Comparison of ENCODE assay signal across 1 cellular context in genomic region chr11:120547871-120548681, GRCh38.
A peak's percentile ranks its signal among the peaks of the same experiment; 100 is the strongest.
TF ChIP-seq lines count a peak whose summit lies in the region.

No MANE protein-coding gene starts in this region.

TF ChIP-seq in HEK293, 187 proteins besides CTCF, POLR2A, EP300 and RAD21 (continued from another document):
- TF ChIP-seq PRDM1 (tag by site-specific recombination; IDR thresholded peaks at IDR 0.05) (no peak), ZIC2 (tag by site-specific recombination; IDR thresholded peaks at IDR 0.05) (peak; percentile 76), ZNF585B (tag by site-specific recombination; IDR thresholded peaks at IDR 0.05) (no peak), ZNF121 (tag by site-specific recombination; IDR thresholded peaks at IDR 0.05) (no peak), PRDM10 (tag by site-specific recombination; IDR thresholded peaks at IDR 0.05) (peak; percentile 60), ZNF292 (tag by site-specific recombination; IDR thresholded peaks at IDR 0.05; ENCODE audit: borderline replicate concordance, low read depth) (no peak), GLI4 (tag by site-specific recombination; IDR thresholded peaks at IDR 0.05) (no peak), ZBTB26 (tag by site-specific recombination; optimal IDR thresholded peaks at IDR 0.05) (no peak), ZNF2 (tag by site-specific recombination; IDR thresholded peaks at IDR 0.05) (no peak), ZNF404 (tag by site-specific recombination; IDR thresholded peaks at IDR 0.05) (no peak), EGR2 (tag by site-specific recombination; IDR thresholded peaks at IDR 0.05; ENCODE audit: low read depth) (peak; percentile 42), ZNF335 (tag by site-specific recombination; conservative IDR thresholded peaks at IDR 0.05) (peak; percentile 85), HIC1 (tag by site-specific recombination; IDR thresholded peaks at IDR 0.05) (no peak), REST (tag by site-specific recombination; IDR thresholded peaks at IDR 0.05) (peak; percentile 61; the same call in 1 of the 2 replicates), ZBTB44 (tag by site-specific recombination; IDR thresholded peaks at IDR 0.05) (peak; percentile 70), ZNF184 (tag by site-specific recombination; IDR thresholded peaks at IDR 0.05) (no peak), ZNF621 (tag by site-specific recombination; IDR thresholded peaks at IDR 0.05) (no peak), SP3 (tag by site-specific recombination; IDR thresholded peaks at IDR 0.05) (peak; percentile 43), PATZ1 (tag by site-specific recombination; IDR thresholded peaks at IDR 0.05) (peak; percentile 43), SETDB1 (IDR thresholded peaks at IDR 0.05; ENCODE audit: insufficient read length, low read length) (no peak), KLF17 (tag by site-specific recombination; IDR thresholded peaks at IDR 0.05) (0 out of 2 replicates have a peak, but pooled peaks have one; percentile 42), ZSCAN4 (tag by site-specific recombination; IDR thresholded peaks at IDR 0.05) (no peak), ZNF529 (tag by site-specific recombination; IDR thresholded peaks at IDR 0.05; ENCODE audit: insufficient replicate concordance) (no peak), ZNF423 (tag by site-specific recombination; IDR thresholded peaks at IDR 0.05) (0 out of 2 replicates have a peak, but pooled peaks have one; percentile 25), ZBTB8A (tag by site-specific recombination; IDR thresholded peaks at IDR 0.05) (peak; percentile 19; the same call in 1 of the 2 replicates), ZNF701 (tag by site-specific recombination; IDR thresholded peaks at IDR 0.05) (no peak), PBX3 (CRISPR knock-in tag; IDR thresholded peaks at IDR 0.05) (no peak), GLIS1 (tag by site-specific recombination; IDR thresholded peaks at IDR 0.05) (peak; percentile 63), IKZF3 (tag by site-specific recombination; IDR thresholded peaks at IDR 0.05) (0 out of 2 replicates have a peak, but pooled peaks have one; percentile 44), ZNF239 (tag by site-specific recombination; IDR thresholded peaks at IDR 0.05) (no peak), ZNF76 (tag by site-specific recombination; IDR thresholded peaks at IDR 0.05; ENCODE audit: borderline replicate concordance, low read depth) (peak; percentile 63; the same call in 1 of the 2 replicates), ZNF692 (tag by site-specific recombination; IDR thresholded peaks at IDR 0.05) (no peak), ZNF549 (tag by site-specific recombination; IDR thresholded peaks at IDR 0.05) (no peak)
